ENCODE assay signal across 14 cellular contexts in genomic region chr3:146148468-146148931, GRCh38. TPM values are rescaled to one million over a fixed set of nuclear protein-coding genes. Genes with fewer than 3 reads are reported as not detected.
DNase-seq lines count a peak whose midpoint lies in the region; ATAC-seq and TF ChIP-seq lines count a peak whose summit lies in the region.
"Had no signal": no experiment of that assay in that cellular context is flagged by ENCODE, and none has a peak within 500 bp of the region (broad histone marks: within the 10 kb centered on the region; RNA-seq: fewer than 3 reads in every experiment).

No MANE protein-coding gene starts in this region.

- no peak for DNase-seq in Calu3
- DNase-seq in epithelial cell of prostate (ENCODE audit: low read depth, low spot score), result no peak
- no peak for DNase-seq in osteocyte (ENCODE audit: extremely low spot score, unreplicated experiment)
- no peak for DNase-seq in medulla oblongata (ENCODE audit: extremely low spot score)
- DNase-seq in MV-4-11 (lab: John Stamatoyannopoulos, UW), result no peak
- DNase-seq in NCI-H82 (lab: John Stamatoyannopoulos, UW), result no peak
- DNase-seq: DMS153, gastrocnemius medialis, NCI-H1436 treated with DMSO at 0.1 percent for 48 hours, PC-9, retina, T1000 had no signal

- H3K27ac Mint-ChIP-seq in Calu3 (ENCODE audit: unreplicated experiment) (peak overlapping the region; percentile 39), osteocyte (ENCODE audit: unreplicated experiment) (peak overlapping the region; percentile 53)

- H3K36me3 ChIP-seq in OCI-LY3 (replicated peaks; ENCODE audit: low read depth, low read length), result no peaks in the 10 kb centered on the region
- H3K36me3 ChIP-seq: gastrocnemius medialis had no signal

- no peaks in the 10 kb centered on the region for H3K79me2 ChIP-seq in OCI-LY3 (ENCODE audit: low read length)

- H3K4me1 ChIP-seq in OCI-LY3 (ENCODE audit: low read length), result no peaks in the 10 kb centered on the region
- H3K4me1 ChIP-seq: gastrocnemius medialis had no signal

- H3K36me3 Mint-ChIP-seq in Calu3 (ENCODE audit: insufficient read depth, unreplicated experiment) (peaks cover 24% of the 10 kb centered on the region), osteocyte (ENCODE audit: unreplicated experiment) (peaks cover 14% of the 10 kb centered on the region)

- H3K4me1 Mint-ChIP-seq in Calu3 (ENCODE audit: low read depth, unreplicated experiment) (peaks cover 48% of the 10 kb centered on the region), osteocyte (ENCODE audit: unreplicated experiment) (peaks cover 64% of the 10 kb centered on the region)

- CTCF ChIA-PET in Calu3 (lab: Charles Lee), result no interaction called here

- H3K4me3 Mint-ChIP-seq in Calu3 (ENCODE audit: low read depth, unreplicated experiment), result no peak overlapping the region
- no peak overlapping the region for H3K4me3 Mint-ChIP-seq in osteocyte (ENCODE audit: unreplicated experiment)

- intact Hi-C loops in Calu3 (cut with micrococcal nuclease; ENCODE audit: unreplicated experiment), result loop anchor here (1.0 kb wide), 2 partner anchors 83 to 371 kb away; no protein-coding TSS in a partner anchor

- H3K4me3 ChIP-seq in OCI-LY3 (ENCODE audit: low read length), result no peak overlapping the region
- H3K4me3 ChIP-seq: gastrocnemius medialis, PC-9 had no signal

- H2AFZ ChIP-seq in OCI-LY3 (ENCODE audit: low read depth, low read length), result no peak overlapping the region
- H2AFZ ChIP-seq: PC-9 had no signal

- H3K27ac ChIP-seq in OCI-LY3 (ENCODE audit: low read length), result no peak overlapping the region
- peak overlapping the region; percentile 6 for H3K27ac ChIP-seq in epithelial cell of prostate
- H3K27ac ChIP-seq: gastrocnemius medialis, PC-9 had no signal

- no peaks in the 10 kb centered on the region for H3K27me3 ChIP-seq in OCI-LY3 (ENCODE audit: low read depth, low read length)
- H3K27me3 ChIP-seq: gastrocnemius medialis had no signal

- no peaks in the 10 kb centered on the region for H4K20me1 ChIP-seq in OCI-LY3 (ENCODE audit: insufficient read depth, low read length)

- H3K27me3 Mint-ChIP-seq in Calu3 (ENCODE audit: unreplicated experiment) (no peaks in the 10 kb centered on the region), osteocyte (ENCODE audit: unreplicated experiment) (no peaks in the 10 kb centered on the region)

- no peak overlapping the region for H3K9ac ChIP-seq in OCI-LY3 (ENCODE audit: low read length)

- no peak overlapping the region for H3K4me2 ChIP-seq in OCI-LY3 (ENCODE audit: low read length)
- H3K4me2 ChIP-seq: PC-9 had no signal

- no TSS peak for BruUV-seq in Calu3 (replicated peaks; lab: Mats Ljungman, UMichigan)

- no peak for ATAC-seq in HG02678 (IDR thresholded peaks at IDR 0.05; ENCODE audit: unreplicated experiment)
- ATAC-seq: gastrocnemius medialis had no signal

- TF ChIP-seq CTCF in Calu3 (IDR thresholded peaks at IDR 0.05; ENCODE audit: unreplicated experiment) (no peak), OCI-LY3 (IDR thresholded peaks at IDR 0.05; ENCODE audit: low read depth, low read length) (peak; percentile 63), osteocyte (IDR thresholded peaks at IDR 0.05) (peak; percentile 53)

- H3K9me3 Mint-ChIP-seq in Calu3 (ENCODE audit: low read depth, unreplicated experiment) (no peaks in the 10 kb centered on the region), osteocyte (ENCODE audit: unreplicated experiment) (no peaks in the 10 kb centered on the region)

- H3K9me3 ChIP-seq in OCI-LY3 (ENCODE audit: insufficient read depth, low read length), result no peaks in the 10 kb centered on the region
- H3K9me3 ChIP-seq: gastrocnemius medialis had no signal

RNA-seq across cellular contexts. Expression of gene PLOD2, which starts 12.5 kb away (rescaled TPM):
- 84.0 and 123 TPM in 2 replicates for total RNA-seq in Calu3 (2022)
- total RNA-seq in osteocyte, result 96.1 and 97.1 TPM in 2 replicates
